13 cellular contexts compared by ENCODE assay signal in genomic region chr6:101614774-101615173, GRCh38.
DNase-seq lines count a peak whose midpoint lies in the region; ATAC-seq and TF ChIP-seq lines count a peak whose summit lies in the region.
"Had no signal": no experiment of that assay in that cellular context is flagged by ENCODE, and none has a peak within 500 bp of the region (broad histone marks: within the 10 kb centered on the region; RNA-seq: fewer than 3 reads in every experiment).

No MANE protein-coding gene starts in this region.

- H3K4me3 Mint-ChIP-seq in endothelial cell (ENCODE audit: unreplicated experiment): no peak overlapping the region
- no peak overlapping the region for H3K4me3 Mint-ChIP-seq in nephron progenitor cell
- H3K4me3 Mint-ChIP-seq: activated CD4-positive, alpha-beta T cell treated with anti-CD3 and anti-CD28 coated beads, Interleukin-2, amount 10 ng/mL, durations not matched to agents 7 days and 5 days had no signal

- no peak overlapping the region for H3K4me3 ChIP-seq in brain microvascular endothelial cell (ENCODE audit: low read depth, low read length)
- H3K4me3 ChIP-seq: SJCRH30 had no signal

- no peaks in the 10 kb centered on the region for H3K4me1 Mint-ChIP-seq in endothelial cell (ENCODE audit: unreplicated experiment)
- H3K4me1 Mint-ChIP-seq in nephron progenitor cell: no peaks in the 10 kb centered on the region
- H3K4me1 Mint-ChIP-seq: activated CD4-positive, alpha-beta T cell treated with anti-CD3 and anti-CD28 coated beads, Interleukin-2, amount 10 ng/mL, durations not matched to agents 7 days and 5 days had no signal

- H3K9me3 Mint-ChIP-seq in endothelial cell (ENCODE audit: unreplicated experiment) (no peaks in the 10 kb centered on the region), nephron progenitor cell (no peaks in the 10 kb centered on the region)
- H3K9me3 Mint-ChIP-seq: activated CD4-positive, alpha-beta T cell treated with anti-CD3 and anti-CD28 coated beads, Interleukin-2, amount 10 ng/mL, durations not matched to agents 7 days and 5 days had no signal

- H3K36me3 Mint-ChIP-seq in endothelial cell (ENCODE audit: low read depth, unreplicated experiment) (no peaks in the 10 kb centered on the region), nephron progenitor cell (ENCODE audit: low read depth) (no peaks in the 10 kb centered on the region)

- in situ Hi-C loops in brain microvascular endothelial cell (cut with HindIII; ENCODE audit: low pct_ligation_motif_present, low sequenced_read_pairs): no loop called here

- no peak overlapping the region for H3K27ac ChIP-seq in brain microvascular endothelial cell
- H3K27ac ChIP-seq: SJCRH30 had no signal

- no peaks in the 10 kb centered on the region for H3K27me3 ChIP-seq in brain microvascular endothelial cell (replicated peaks)
- H3K27me3 ChIP-seq: SJCRH30 had no signal

- H3K27me3 Mint-ChIP-seq in endothelial cell (ENCODE audit: unreplicated experiment) (no peaks in the 10 kb centered on the region), nephron progenitor cell (ENCODE audit: low read depth, poor library complexity) (no peaks in the 10 kb centered on the region)
- H3K27me3 Mint-ChIP-seq: activated CD4-positive, alpha-beta T cell treated with anti-CD3 and anti-CD28 coated beads, Interleukin-2, amount 10 ng/mL, durations not matched to agents 7 days and 5 days had no signal

- no peaks in the 10 kb centered on the region for H3K36me3 ChIP-seq in brain microvascular endothelial cell (replicated peaks)
- H3K36me3 ChIP-seq: SJCRH30 had no signal

- TF ChIP-seq CTCF in brain microvascular endothelial cell (IDR thresholded peaks at IDR 0.05; ENCODE audit: low read depth, low read length, missing control alignments): no peak
- no peak for TF ChIP-seq CTCF in endothelial cell (IDR thresholded peaks at IDR 0.05; ENCODE audit: unreplicated experiment)
- TF ChIP-seq CTCF in nephron progenitor cell (IDR thresholded peaks at IDR 0.05): no peak

- no peak for ATAC-seq in HG03025 (IDR thresholded peaks at IDR 0.05; ENCODE audit: low FRiP score, unreplicated experiment)
- ATAC-seq: stimulated activated naive CD8-positive, alpha-beta T cell treated with anti-CD3 and anti-CD28 coated beads, Interleukin-15, Interleukin-2, amounts not matched to agents 100 U/mL and 50 U/mL, for 24 hours had no signal

- H3K27ac Mint-ChIP-seq in endothelial cell (ENCODE audit: unreplicated experiment) (no peak overlapping the region), nephron progenitor cell (no peak overlapping the region)
- H3K27ac Mint-ChIP-seq: activated CD4-positive, alpha-beta T cell treated with anti-CD3 and anti-CD28 coated beads, Interleukin-2, amount 10 ng/mL, durations not matched to agents 7 days and 5 days had no signal

- DNase-seq in ELF-1 (ENCODE audit: low read depth, low spot score): peak; percentile 6
- peak; percentile 16 for DNase-seq in HPDE6-E6E7 (ENCODE audit: extremely low spot score)
- DNase-seq in brain microvascular endothelial cell: peak; percentile 14
- peak; percentile 88 for DNase-seq in kidney tubule cell (ENCODE audit: low spot score)
- no peak for DNase-seq in endothelial cell (ENCODE audit: low spot score)
- no peak for DNase-seq in nephron progenitor cell
- DNase-seq in H4 (ENCODE audit: low spot score): no peak
- DNase-seq: activated CD4-positive, alpha-beta T cell treated with anti-CD3 and anti-CD28 coated beads, Interleukin-2, amount 10 ng/mL, durations not matched to agents 7 days and 5 days; DMS79; NCI-H2171 treated with DMSO at 0.1 percent for 48 hours; SJCRH30; stimulated activated naive CD8-positive, alpha-beta T cell treated with anti-CD3 and anti-CD28 coated beads, Interleukin-15, Interleukin-2, amounts not matched to agents 100 U/mL and 50 U/mL, for 24 hours had no signal

Comparison
In these comparisons a context has a peak if more than half of its experiments do, and no peak if none do; other contexts are left out.
1. DNase-seq: peak in ELF-1 (single experiment), HPDE6-E6E7 (single experiment), brain microvascular endothelial cell (single experiment) and kidney tubule cell (single experiment); none in endothelial cell (single experiment), nephron progenitor cell (single experiment) and H4 (single experiment).